ENCODE assay signal across 26 cellular contexts in the genomic region with DNA sequence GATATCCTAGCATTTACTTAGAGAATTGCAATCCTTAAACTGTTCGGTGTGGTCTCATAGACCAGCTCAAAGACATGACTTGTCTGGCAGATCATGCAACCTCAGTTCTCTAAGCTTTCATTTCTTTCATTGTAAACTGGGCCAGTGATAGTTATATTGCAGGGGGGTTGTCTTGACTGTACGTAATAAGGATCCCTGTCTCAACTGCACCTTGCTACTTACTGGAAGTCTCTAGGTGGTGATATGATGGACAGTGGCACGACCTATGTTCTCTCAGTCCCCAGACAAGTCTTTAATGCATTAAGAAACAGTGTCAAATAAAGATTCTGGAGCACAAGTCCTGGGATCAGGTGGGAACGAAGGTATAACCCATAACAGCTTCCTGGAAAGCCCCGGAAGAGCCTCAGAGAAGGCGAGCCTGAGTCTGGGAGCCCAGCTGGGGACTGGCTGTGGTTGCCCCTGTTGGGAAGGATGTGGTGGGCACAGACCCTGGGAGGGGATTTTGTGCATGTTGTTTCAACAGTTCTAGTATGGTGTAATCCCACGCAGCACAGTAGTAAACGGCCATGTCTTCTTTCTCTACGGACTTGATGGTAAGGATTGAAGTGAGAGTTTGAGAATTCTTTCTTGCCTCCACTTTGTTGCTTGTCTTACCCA.
DNase-seq lines count a peak whose midpoint lies in the region; ATAC-seq, FAIRE-seq and TF ChIP-seq lines count a peak whose summit lies in the region.
"Had no signal": no experiment of that assay in that cellular context is flagged by ENCODE, and none has a peak within 500 bp of the region (broad histone marks: within the 10 kb centered on the region; RNA-seq: fewer than 3 reads in every experiment).

No MANE protein-coding gene starts in this region.

- no peak for DNase-seq in T-helper 2 cell treated with Interferon-gamma antibody and Interleukin-4, amounts not matched to agents 5 μg/mL and 100 μg/mL, for 36 hours (ENCODE audit: low spot score)
- DNase-seq in T-helper 2 cell (no peak), H1 (ENCODE audit: low read depth in 1 of 2, low spot score in 2 of 2) (no peak), GDM1 (lab: John Stamatoyannopoulos, UW) (no peak), Right ventricle myocardium superior (no peak)
- no peak for DNase-seq in CD4-positive, alpha-beta T cell
- DNase-seq in activated CD4-positive, alpha-beta memory T cell treated with anti-CD3 and anti-CD28 coated beads, Interleukin-2, amount 10 ng/mL, durations not matched to agents 7 days and 5 days = no peak
- DNase-seq: activated effector memory CD4-positive, alpha-beta T cell treated with Interleukin-2 at 50 U/mL for 16 hours; anterior cingulate cortex; endodermal cell; foreskin melanocyte; HCEC 1CT; left colon; NCI-H1092 treated with DMSO at 0.1 percent for 48 hours; NCI-H187 treated with DMSO at 0.1 percent for 48 hours; NCI-H69; psoas muscle; RPMI8226; SK-N-SH; stimulated activated CD8-positive, alpha-beta memory T cell treated with anti-CD3 and anti-CD28 coated beads, Interleukin-4, amount 100 ng/mL, for 48 hours; T-helper 9 cell; upper lobe of right lung had no signal

- H3K27me3 Mint-ChIP-seq in T-helper 2 cell treated with Interferon-gamma antibody and Interleukin-4, amounts not matched to agents 5 μg/mL and 100 μg/mL, for 36 hours (ENCODE audit: low read depth) = no peaks in the 10 kb centered on the region
- H3K27me3 Mint-ChIP-seq in CD4-positive, alpha-beta T cell = no peaks in the 10 kb centered on the region
- no peaks in the 10 kb centered on the region for H3K27me3 Mint-ChIP-seq in activated CD4-positive, alpha-beta memory T cell treated with anti-CD3 and anti-CD28 coated beads, Interleukin-2, amount 10 ng/mL, durations not matched to agents 7 days and 5 days

- H3K4me3 ChIP-seq in H1 (ENCODE audit: extremely low read depth in 1 of 4, insufficient read depth in 2 of 4, low read depth in 3 of 4, low read length in 4 of 4) = no peak overlapping the region
- H3K4me3 ChIP-seq: coronary artery, esophagus muscularis mucosa, psoas muscle, upper lobe of right lung had no signal

- no peaks in the 10 kb centered on the region for H3K23me2 ChIP-seq in H1 (ENCODE audit: low read depth, low read length)

- no peak overlapping the region for H3K4ac ChIP-seq in H1 (replicated peaks; ENCODE audit: insufficient read length, low read depth, low read length)

- no peaks in the 10 kb centered on the region for H4K20me1 ChIP-seq in H1 (replicated peaks in 1 of 2; ENCODE audit: control insufficient read depth in 1 of 2, insufficient read depth in 2 of 2, low read length in 2 of 2)

- TF ChIP-seq EP300 in H1 (IDR thresholded peaks at IDR 0.05; ENCODE audit: borderline replicate concordance in 1 of 2, low read depth in 2 of 2, low read length in 2 of 2) = no peak

- peak overlapping the region; percentile 58; the same call in 1 of the 2 replicates for H2AFZ ChIP-seq in H1 (ENCODE audit: low read length)

- intact Hi-C loops in CD4-positive, alpha-beta T cell (cut with DNase I, micrococcal nuclease) = no loop called here
- intact Hi-C loops in Right ventricle myocardium superior (cut with DNase I) = no loop called here

- no peak overlapping the region for H3K4me2 ChIP-seq in H1 (ENCODE audit: insufficient read depth in 1 of 2, low read depth in 2 of 2, low read length in 2 of 2)
- H3K4me2 ChIP-seq: SK-N-SH had no signal

- H3K27ac Mint-ChIP-seq in T-helper 2 cell treated with Interferon-gamma antibody and Interleukin-4, amounts not matched to agents 5 μg/mL and 100 μg/mL, for 36 hours = peak overlapping the region; percentile 41
- peak overlapping the region; percentile 54 for H3K27ac Mint-ChIP-seq in CD4-positive, alpha-beta T cell
- peak overlapping the region; percentile 81 for H3K27ac Mint-ChIP-seq in activated CD4-positive, alpha-beta memory T cell treated with anti-CD3 and anti-CD28 coated beads, Interleukin-2, amount 10 ng/mL, durations not matched to agents 7 days and 5 days
- H3K27ac Mint-ChIP-seq: endodermal cell had no signal

- H3K9ac ChIP-seq in H1 (replicated peaks in 1 of 4; ENCODE audit: extremely low read depth in 1 of 4, low read depth in 3 of 4, low read length in 3 of 4) = no peak overlapping the region
- H3K9ac ChIP-seq: SK-N-SH had no signal

- H3K4me3 Mint-ChIP-seq in T-helper 2 cell treated with Interferon-gamma antibody and Interleukin-4, amounts not matched to agents 5 μg/mL and 100 μg/mL, for 36 hours = peak overlapping the region; percentile 80
- H3K4me3 Mint-ChIP-seq in CD4-positive, alpha-beta T cell = peak overlapping the region; percentile 82
- H3K4me3 Mint-ChIP-seq in activated CD4-positive, alpha-beta memory T cell treated with anti-CD3 and anti-CD28 coated beads, Interleukin-2, amount 10 ng/mL, durations not matched to agents 7 days and 5 days = peak overlapping the region; percentile 80
- H3K4me3 Mint-ChIP-seq: endodermal cell had no signal

- no peak overlapping the region for H3K14ac ChIP-seq in H1 (ENCODE audit: insufficient read length)

- no peak overlapping the region for H2BK5ac ChIP-seq in H1 (ENCODE audit: low read depth, low read length)

- H2BK12ac ChIP-seq in H1 (ENCODE audit: low read depth, low read length) = no peak overlapping the region

- H3K23ac ChIP-seq in H1 (ENCODE audit: insufficient read length) = no peak overlapping the region

- peaks cover 2% of the 10 kb centered on the region for H3K4me1 Mint-ChIP-seq in T-helper 2 cell treated with Interferon-gamma antibody and Interleukin-4, amounts not matched to agents 5 μg/mL and 100 μg/mL, for 36 hours (ENCODE audit: low read depth)
- no peaks in the 10 kb centered on the region for H3K4me1 Mint-ChIP-seq in CD4-positive, alpha-beta T cell (ENCODE audit: low read depth)
- H3K4me1 Mint-ChIP-seq in activated CD4-positive, alpha-beta memory T cell treated with anti-CD3 and anti-CD28 coated beads, Interleukin-2, amount 10 ng/mL, durations not matched to agents 7 days and 5 days = peaks cover 3% of the 10 kb centered on the region
- H3K4me1 Mint-ChIP-seq: endodermal cell had no signal

- no peak overlapping the region for H2AK5ac ChIP-seq in H1 (ENCODE audit: low read depth, low read length)

- FAIRE-seq in H1 (lab: Jason Lieb, UNC) = no peak
- FAIRE-seq: A204.1 had no signal

- H3K9me3 ChIP-seq in CD4-positive, alpha-beta T cell (ENCODE audit: control insufficient read depth, low read length) = no peaks in the 10 kb centered on the region
- H3K9me3 ChIP-seq in H1 (ENCODE audit: insufficient read depth in 2 of 2, low read depth in 1 of 2, low read length in 1 of 2) = no peaks in the 10 kb centered on the region
- H3K9me3 ChIP-seq: esophagus muscularis mucosa, psoas muscle, SK-N-SH, upper lobe of right lung had no signal

- H3K56ac ChIP-seq in H1 (replicated peaks; ENCODE audit: insufficient read length, low read depth, low read length) = no peak overlapping the region

- no peak overlapping the region for H4K91ac ChIP-seq in H1 (replicated peaks; ENCODE audit: insufficient read length, low read length)

- H3K18ac ChIP-seq in H1 (ENCODE audit: extremely low read depth, low read length) = no peak overlapping the region

- H4K5ac ChIP-seq in H1 (ENCODE audit: insufficient read length, low read depth, low read length) = no peak overlapping the region

- POLR2A ChIA-PET in CD4-positive, alpha-beta T cell (lab: Charles Lee) = interaction anchor here (0.5 kb wide), 1 partner anchor 22 kb away, joined by 3 read pairs; no protein-coding TSS in a partner anchor
- POLR2A ChIA-PET in activated CD4-positive, alpha-beta memory T cell treated with anti-CD3 and anti-CD28 coated beads, Interleukin-2, amount 10 ng/mL, durations not matched to agents 7 days and 5 days (lab: Charles Lee) = no interaction called here
- POLR2A ChIA-PET in H1 (lab: Charles Lee; ENCODE audit: partially characterized antibody) = no interaction called here

- H3K27me3 ChIP-seq in CD4-positive, alpha-beta T cell (ENCODE audit: control insufficient read depth, insufficient read depth, low read length) = no peaks in the 10 kb centered on the region
- no peaks in the 10 kb centered on the region for H3K27me3 ChIP-seq in H1 (replicated peaks in 1 of 4; ENCODE audit: control insufficient read depth in 3 of 4, extremely low read depth in 1 of 4, insufficient read depth in 3 of 4, low read length in 3 of 4)
- H3K27me3 ChIP-seq: esophagus muscularis mucosa, upper lobe of right lung had no signal

- no peak overlapping the region; the same call in 1 of the 2 replicates for H4K8ac ChIP-seq in H1 (ENCODE audit: extremely low read depth, insufficient read depth, low read length)

- no peak for TF ChIP-seq POLR2A in H1 (IDR thresholded peaks at IDR 0.05; ENCODE audit: control extremely low read depth in 1 of 2, low read depth in 2 of 2, low read length in 2 of 2)

- no peak overlapping the region for H2BK120ac ChIP-seq in H1 (replicated peaks; ENCODE audit: low read depth, low read length)

- no peak for TF ChIP-seq CTCF in CD4-positive, alpha-beta T cell (IDR thresholded peaks at IDR 0.05)
- no peak for TF ChIP-seq CTCF in H1 (IDR thresholded peaks at IDR 0.05; ENCODE audit: control extremely low read depth in 1 of 3, insufficient read depth in 1 of 3, low read depth in 1 of 3, low read length in 3 of 3)

- no peak overlapping the region for H3K27ac ChIP-seq in CD4-positive, alpha-beta T cell (ENCODE audit: low read depth, low read length)
- no peak overlapping the region for H3K27ac ChIP-seq in H1 (ENCODE audit: low read depth, low read length)
- H3K27ac ChIP-seq: coronary artery, esophagus muscularis mucosa, psoas muscle, upper lobe of right lung had no signal

- H2BK15ac ChIP-seq in H1 (ENCODE audit: low read length) = no peak overlapping the region

- H3K36me3 ChIP-seq in H1 (ENCODE audit: control insufficient read depth in 2 of 4, insufficient read depth in 4 of 4, low read length in 3 of 4) = no peaks in the 10 kb centered on the region
- H3K36me3 ChIP-seq: esophagus muscularis mucosa, upper lobe of right lung had no signal

- peaks cover 0 to 2% (median 0%) of the 10 kb centered on the region in 4 experiments; a peak in 1 of 7 replicates for H3K4me1 ChIP-seq in H1 (replicated peaks in 1 of 4; ENCODE audit: control insufficient read depth in 3 of 4, insufficient read depth in 4 of 4, low read length in 3 of 4)
- H3K4me1 ChIP-seq: esophagus muscularis mucosa, psoas muscle, upper lobe of right lung had no signal

- ATAC-seq in CD4-positive, alpha-beta T cell (ENCODE audit: poor library complexity) = no peak
- ATAC-seq in GM19351 (IDR thresholded peaks at IDR 0.05; ENCODE audit: unreplicated experiment) (no peak), Right ventricle myocardium superior (ENCODE audit: poor library complexity) (no peak)
- ATAC-seq: left colon, psoas muscle had no signal

- no peaks in the 10 kb centered on the region for H3K9me3 Mint-ChIP-seq in T-helper 2 cell treated with Interferon-gamma antibody and Interleukin-4, amounts not matched to agents 5 μg/mL and 100 μg/mL, for 36 hours
- H3K9me3 Mint-ChIP-seq in CD4-positive, alpha-beta T cell = no peaks in the 10 kb centered on the region
- H3K9me3 Mint-ChIP-seq in activated CD4-positive, alpha-beta memory T cell treated with anti-CD3 and anti-CD28 coated beads, Interleukin-2, amount 10 ng/mL, durations not matched to agents 7 days and 5 days = no peaks in the 10 kb centered on the region
- H3K9me3 Mint-ChIP-seq: endodermal cell had no signal

- H2BK20ac ChIP-seq in H1 (ENCODE audit: low read length) = no peak overlapping the region

- H3K79me2 ChIP-seq in H1 (ENCODE audit: control insufficient read depth in 1 of 2, insufficient read depth in 2 of 2, low read length in 2 of 2) = no peaks in the 10 kb centered on the region

- no peak for TF ChIP-seq RAD21 in H1 (IDR thresholded peaks at IDR 0.05 in 1 of 2, conservative IDR thresholded peaks at IDR 0.05 in 1 of 2; ENCODE audit: low read depth in 2 of 2, low read length in 2 of 2)

- H3K79me1 ChIP-seq in H1 (ENCODE audit: low read depth, low read length) = no peaks in the 10 kb centered on the region

- CTCF ChIA-PET in CD4-positive, alpha-beta T cell (lab: Charles Lee) = interaction anchor here (0.7 kb wide), 1 partner anchor 25 kb away, joined by 3 read pairs; no protein-coding TSS in a partner anchor
- CTCF ChIA-PET in activated CD4-positive, alpha-beta memory T cell treated with anti-CD3 and anti-CD28 coated beads, Interleukin-2, amount 10 ng/mL, durations not matched to agents 7 days and 5 days (lab: Charles Lee) = no interaction called here
- CTCF ChIA-PET in H1 (lab: Charles Lee; ENCODE audit: partially characterized antibody) = interaction anchor here (0.6 to 2.5 kb wide), 13 partner anchors 8 to 191 kb away, joined by 3 to 16 read pairs (median 4); a partner anchor contains a TSS

- 87% methylated on average over 9 of the region's 9 CpGs; no CpG with 5 or more reads in 1 of the 2 experiments for WGBS in H1 (ENCODE audit: extremely low coverage in 1 of 2, insufficient coverage in 1 of 2, insufficient read length in 1 of 2, insufficient replicate concordance in 2 of 2, low coverage in 1 of 2, low lambda C conversion rate in 2 of 2, missing lambda C conversion rate in 1 of 2), 2 experiments

- no peaks in the 10 kb centered on the region for H3K36me3 Mint-ChIP-seq in T-helper 2 cell treated with Interferon-gamma antibody and Interleukin-4, amounts not matched to agents 5 μg/mL and 100 μg/mL, for 36 hours (ENCODE audit: low read depth)
- H3K36me3 Mint-ChIP-seq in CD4-positive, alpha-beta T cell (ENCODE audit: low read depth) = no peaks in the 10 kb centered on the region
- peaks cover 3% of the 10 kb centered on the region for H3K36me3 Mint-ChIP-seq in activated CD4-positive, alpha-beta memory T cell treated with anti-CD3 and anti-CD28 coated beads, Interleukin-2, amount 10 ng/mL, durations not matched to agents 7 days and 5 days (ENCODE audit: low read depth)
